17 cellular contexts compared by ENCODE assay signal in genomic region chr18:6255121-6255742, GRCh38.
DNase-seq lines count a peak whose midpoint lies in the region; ATAC-seq and TF ChIP-seq lines count a peak whose summit lies in the region.
"Had no signal": no experiment of that assay in that cellular context is flagged by ENCODE, and none has a peak within 500 bp of the region (broad histone marks: within the 10 kb centered on the region; RNA-seq: fewer than 3 reads in every experiment).

No MANE protein-coding gene starts in this region.

- H3K4me3 Mint-ChIP-seq in activated T-helper 17 cell treated with anti-CD3 and anti-CD28 coated beads, Interleukin-2, amount 50 U/mL, for 72 hours = no peak overlapping the region
- H3K4me3 Mint-ChIP-seq: activated naive CD4-positive, alpha-beta T cell treated with anti-CD3 and anti-CD28 coated beads, Interleukin-2, amount 50 U/mL, for 24 hours; central memory CD8-positive, alpha-beta T cell; WTC11 had no signal

- no peaks in the 10 kb centered on the region for H3K36me3 Mint-ChIP-seq in activated T-helper 17 cell treated with anti-CD3 and anti-CD28 coated beads, Interleukin-2, amount 50 U/mL, for 72 hours (ENCODE audit: low read depth)
- H3K36me3 Mint-ChIP-seq: activated naive CD4-positive, alpha-beta T cell treated with anti-CD3 and anti-CD28 coated beads, Interleukin-2, amount 50 U/mL, for 24 hours had no signal

- H3K27me3 Mint-ChIP-seq in activated T-helper 17 cell treated with anti-CD3 and anti-CD28 coated beads, Interleukin-2, amount 50 U/mL, for 72 hours = peaks cover 3% of the 10 kb centered on the region
- H3K27me3 Mint-ChIP-seq: activated naive CD4-positive, alpha-beta T cell treated with anti-CD3 and anti-CD28 coated beads, Interleukin-2, amount 50 U/mL, for 24 hours; central memory CD8-positive, alpha-beta T cell had no signal

- peak; percentile 20 for DNase-seq in Ammon's horn (ENCODE audit: low spot score)
- DNase-seq in coronary artery (ENCODE audit: low spot score) = no peak
- DNase-seq in NCI-H446 treated with DMSO at 0.1 percent for 48 hours (lab: John Stamatoyannopoulos, UW) = no peak
- no peak for DNase-seq in NCI-H82 (lab: John Stamatoyannopoulos, UW)
- DNase-seq in NCI-H187 treated with DMSO at 0.1 percent for 48 hours (lab: John Stamatoyannopoulos, UW) = no peak
- DNase-seq: DND-41; hippocampal formation; NK-92 treated with Interleukin-12 subunit alpha and Interleukin-12 subunit beta, amount 100 ng/mL, for 24 hours; occipital lobe had no signal

- H3K9me3 Mint-ChIP-seq in activated T-helper 17 cell treated with anti-CD3 and anti-CD28 coated beads, Interleukin-2, amount 50 U/mL, for 72 hours = peaks cover 38% of the 10 kb centered on the region

- H3K36me3 ChIP-seq in muscle layer of duodenum (ENCODE audit: control insufficient read depth in 1 of 2, insufficient read depth in 2 of 2, low read length in 2 of 2) = no peaks in the 10 kb centered on the region
- H3K36me3 ChIP-seq: esophagus muscularis mucosa had no signal

- H3K4me1 ChIP-seq in muscle layer of duodenum (ENCODE audit: control insufficient read depth in 1 of 2, insufficient read depth in 2 of 2, low read length in 2 of 2) = peaks cover 0 to 9% of the 10 kb centered on the region in 2 donors

- no peaks in the 10 kb centered on the region for H3K4me1 Mint-ChIP-seq in activated T-helper 17 cell treated with anti-CD3 and anti-CD28 coated beads, Interleukin-2, amount 50 U/mL, for 72 hours
- H3K4me1 Mint-ChIP-seq: activated naive CD4-positive, alpha-beta T cell treated with anti-CD3 and anti-CD28 coated beads, Interleukin-2, amount 50 U/mL, for 24 hours; central memory CD8-positive, alpha-beta T cell had no signal

- no peak for TF ChIP-seq CTCF in coronary artery (IDR thresholded peaks at IDR 0.05)

- peak; percentile 53 for ATAC-seq in GM21529 (IDR thresholded peaks at IDR 0.05; ENCODE audit: unreplicated experiment)
- no peak for ATAC-seq in activated T-helper 17 cell treated with anti-CD3 and anti-CD28 coated beads, Interleukin-2, amount 50 U/mL, for 72 hours (replicated peaks)
- ATAC-seq: WTC11 had no signal

- H3K27me3 ChIP-seq in muscle layer of duodenum (ENCODE audit: low read depth, low read length) = no peaks in the 10 kb centered on the region
- H3K27me3 ChIP-seq: esophagus muscularis mucosa had no signal

- H3K9me3 ChIP-seq in muscle layer of duodenum (ENCODE audit: control insufficient read depth in 1 of 2, low read length in 2 of 2) = no peaks in the 10 kb centered on the region

- H3K27ac ChIP-seq in coronary artery = peak overlapping the region; percentile 31 to 67
- H3K27ac ChIP-seq in muscle layer of duodenum (ENCODE audit: low read length) = peak overlapping the region; percentile 16
- H3K27ac ChIP-seq: esophagus muscularis mucosa, KMS-11 had no signal

- H3K4me3 ChIP-seq in coronary artery (peak overlapping the region; percentile 41), muscle layer of duodenum (ENCODE audit: low read depth in 1 of 2, low read length in 2 of 2) (no peak overlapping the region)
- H3K4me3 ChIP-seq: esophagus muscularis mucosa had no signal

- H3K27ac Mint-ChIP-seq in activated T-helper 17 cell treated with anti-CD3 and anti-CD28 coated beads, Interleukin-2, amount 50 U/mL, for 72 hours = no peak overlapping the region
- H3K27ac Mint-ChIP-seq: activated naive CD4-positive, alpha-beta T cell treated with anti-CD3 and anti-CD28 coated beads, Interleukin-2, amount 50 U/mL, for 24 hours; WTC11 had no signal
